ENCODE assay signal across 20 cellular contexts in genomic region chr10:1093696-1094095, GRCh38.
"Had no signal": no experiment of that assay in that cellular context is flagged by ENCODE, and none has a peak within 500 bp of the region (broad histone marks: within the 10 kb centered on the region; RNA-seq: fewer than 3 reads in every experiment).

No MANE protein-coding gene starts in this region.

- DNase-seq: colonic mucosa; effector CD8-positive, alpha-beta T cell; endodermal cell; esophagus squamous epithelium; left ventricle myocardium superior; lower lobe of right lung; natural killer cell; upper lobe of left lung; uterus had no signal

- H3K9ac ChIP-seq: parathyroid adenoma had no signal

- FAIRE-seq: frontal cortex, keratinocyte had no signal

- H3K27ac ChIP-seq: colonic mucosa, esophagus squamous epithelium, lower lobe of right lung, neutrophil, parathyroid adenoma, thoracic aorta, tibial nerve, upper lobe of left lung, uterus had no signal

- H3K4me3 ChIP-seq: colonic mucosa, esophagus squamous epithelium, lower lobe of right lung, smooth muscle cell, thoracic aorta, tibial nerve, upper lobe of left lung, uterus had no signal

- H3K27me3 ChIP-seq: colonic mucosa, esophagus squamous epithelium, neutrophil, tibial nerve, upper lobe of left lung, uterus had no signal

- H3K27me3 Mint-ChIP-seq: dendritic cell treated with granulocyte-macrophage colony-stimulating factor and Interleukin-4, amounts not matched to agents 40 ng/mL and 50 ng/mL, for 4 days; progenitor cell of endocrine pancreas had no signal

- H2AFZ ChIP-seq: parathyroid adenoma had no signal

- H3K9me3 Mint-ChIP-seq: dendritic cell treated with granulocyte-macrophage colony-stimulating factor and Interleukin-4, amounts not matched to agents 40 ng/mL and 50 ng/mL, for 4 days; endodermal cell; natural killer cell; neural crest cell had no signal

- H3K36me3 ChIP-seq: uterus had no signal

- H3K27ac Mint-ChIP-seq: dendritic cell treated with granulocyte-macrophage colony-stimulating factor and Interleukin-4, amounts not matched to agents 40 ng/mL and 50 ng/mL, for 4 days; endodermal cell; progenitor cell of endocrine pancreas had no signal

- H3K4me2 ChIP-seq: smooth muscle cell had no signal

- H3K9me3 ChIP-seq: colonic mucosa, esophagus squamous epithelium, lower lobe of right lung, neutrophil, thoracic aorta, tibial nerve, upper lobe of left lung, uterus had no signal

- H3K4me3 Mint-ChIP-seq: dendritic cell treated with granulocyte-macrophage colony-stimulating factor and Interleukin-4, amounts not matched to agents 40 ng/mL and 50 ng/mL, for 4 days; endodermal cell; natural killer cell; neural crest cell had no signal

- ATAC-seq: left ventricle myocardium superior, lower lobe of right lung, natural killer cell, sciatic nerve had no signal

- H3K4me1 ChIP-seq: colonic mucosa, esophagus squamous epithelium, lower lobe of right lung, parathyroid adenoma, tibial nerve, upper lobe of left lung, uterus had no signal
